In the genomic region with DNA sequence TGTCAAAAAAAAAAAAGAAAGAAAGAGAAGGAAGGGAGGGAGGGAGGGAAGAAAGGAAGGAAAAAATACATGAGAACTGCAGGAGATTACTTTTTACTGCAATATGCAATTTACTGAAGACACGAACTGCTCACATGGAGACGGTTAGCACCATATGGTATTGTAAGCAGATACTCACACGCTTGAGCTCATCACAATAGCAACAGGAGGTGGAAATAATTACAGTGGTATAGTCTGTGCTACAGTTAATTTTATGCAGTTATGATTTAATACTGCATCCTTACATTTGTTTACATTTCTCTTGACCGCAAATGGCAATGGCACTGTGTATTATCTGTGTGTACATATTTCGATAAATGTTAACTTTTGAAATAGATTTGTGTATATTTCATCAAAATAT, we compare ENCODE assay signal across 26 cellular contexts. TPM values are rescaled to one million over a fixed set of nuclear protein-coding genes. Genes with fewer than 3 reads are reported as not detected.
DNase-seq lines count a peak whose midpoint lies in the region; ATAC-seq lines count a peak whose summit lies in the region.
"Had no signal": no experiment of that assay in that cellular context is flagged by ENCODE, and none has a peak within 500 bp of the region (broad histone marks: within the 10 kb centered on the region; RNA-seq: fewer than 3 reads in every experiment).

No MANE protein-coding gene starts in this region.

- intact Hi-C loops in cardiac septum (cut with DNase I) = no loop called here

- DNase-seq in NCI-H1092 treated with DMSO at 0.1 percent for 48 hours (lab: John Stamatoyannopoulos, UW) (peak; percentile 26), NCI-H1092 (lab: John Stamatoyannopoulos, UW) (no peak), NCI-H1694 (lab: John Stamatoyannopoulos, UW) (peak; percentile 87), NCI-H524 treated with DMSO at 0.1 percent for 48 hours (lab: John Stamatoyannopoulos, UW) (peak; percentile 96), fibroblast of peridontal ligament (ENCODE audit: extremely low read depth) (peak; percentile 64), cardiac septum (ENCODE audit: low spot score) (no peak), NCI-H226 (no peak)
- DNase-seq: activated CD8-positive, alpha-beta memory T cell treated with anti-CD3 and anti-CD28 coated beads for 24 hours; activated gamma-delta T cell treated with Interleukin-2 at 50 U/mL for 16 hours; activated naive CD8-positive, alpha-beta T cell treated with anti-CD3 and anti-CD28 coated beads, Interleukin-2, amount 50 U/mL, for 24 hours; activated T-cell treated with anti-CD3 and anti-CD28 coated beads, Interleukin-2, amount 50 U/mL, for 1 hour; body of pancreas; CD8-positive, alpha-beta memory T cell; DMS79; foreskin keratinocyte; GF-D8; H7; heart right ventricle; Karpas-422; stimulated activated CD4-positive, alpha-beta T cell treated with anti-CD3 and anti-CD28 coated beads, Interleukin-15, amount 100 ng/mL, for 24 hours; stomach had no signal

- no peak for ATAC-seq in GM21786 (IDR thresholded peaks at IDR 0.05; ENCODE audit: unreplicated experiment)
- ATAC-seq: activated naive CD8-positive, alpha-beta T cell treated with anti-CD3 and anti-CD28 coated beads, Interleukin-2, amount 50 U/mL, for 24 hours; body of pancreas; foreskin keratinocyte; heart right ventricle had no signal

RNA-seq across cellular contexts. Expression of a gene that starts 21.4 kb away (rescaled TPM):
- 2.7 TPM for total RNA-seq in cardiac septum

RNA-seq across cellular contexts. Expression of a gene that starts 46.1 kb away (rescaled TPM):
- not detected for total RNA-seq in cardiac septum
- total RNA-seq: B cell; CD8-positive, alpha-beta memory T cell; cerebellum; foreskin keratinocyte; H7; heart right ventricle; T-helper 1 cell treated with Interleukin-12 subunit alpha and Interleukin-12 subunit beta and Interleukin-4 antibody, amounts not matched to agents 30 ng/mL and 1 ng/mL, for 36 hours; tibial nerve had no signal

RNA-seq across cellular contexts. Expression of a gene that starts 55.9 kb away (rescaled TPM):
- total RNA-seq in cardiac septum = 10.4 TPM

RNA-seq across cellular contexts. Expression of a gene that starts 57.3 kb away (rescaled TPM):
- 48.2 TPM for total RNA-seq in cardiac septum
- total RNA-seq: foreskin keratinocyte had no signal

Comparison
In these comparisons a context has a peak if more than half of its experiments do, and no peak if none do; other contexts are left out.
1. DNase-seq: peak in NCI-H1092 treated with DMSO at 0.1 percent for 48 hours (single experiment), NCI-H1694 (single experiment), NCI-H524 treated with DMSO at 0.1 percent for 48 hours (single experiment) and fibroblast of peridontal ligament (single experiment); none in NCI-H1092 (single experiment), cardiac septum (single experiment) and NCI-H226 (single experiment).